1 cellular context compared by ENCODE assay signal in the genomic region with DNA sequence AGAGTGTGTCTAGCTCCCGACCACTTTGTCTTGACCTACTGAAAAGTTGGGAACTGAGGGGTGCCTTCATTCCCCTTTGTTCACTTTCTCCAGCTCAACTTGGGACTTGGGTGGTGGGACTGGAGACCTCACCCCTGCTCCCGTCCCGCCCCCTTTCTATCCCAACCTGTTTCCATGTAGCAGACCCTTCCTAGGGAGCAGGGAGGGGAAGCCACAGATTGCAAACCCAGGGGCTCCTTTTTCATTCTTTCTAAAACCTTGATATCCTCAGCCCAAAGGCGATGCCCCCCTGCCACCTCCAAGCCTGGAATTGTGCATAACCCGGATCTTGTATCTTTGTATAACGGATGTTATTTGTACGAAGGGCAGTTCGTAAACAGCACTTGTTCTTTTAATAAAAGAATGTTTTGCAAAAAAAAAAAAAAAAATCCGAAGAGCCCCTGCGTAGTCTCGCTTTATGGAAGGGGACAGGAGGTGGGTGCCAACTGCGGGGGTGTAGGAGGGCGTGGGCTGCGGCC.
TF ChIP-seq lines count a peak whose summit lies in the region.

No MANE protein-coding gene starts in this region.

TF ChIP-seq in HepG2, 621 proteins besides CTCF, POLR2A, EP300 and RAD21 (continues in another document):
- TF ChIP-seq RXRB (CRISPR knock-in tag; IDR thresholded peaks at IDR 0.05; ENCODE audit: borderline replicate concordance) (no peak), CC2D1A (CRISPR knock-in tag; IDR thresholded peaks at IDR 0.05) (no peak), FOXA3 (CRISPR knock-in tag; IDR thresholded peaks at IDR 0.05) (no peak), SMARCC2 (IDR thresholded peaks at IDR 0.05) (no peak), ZNF121 (CRISPR knock-in tag; IDR thresholded peaks at IDR 0.05) (no peak), SOX6 (IDR thresholded peaks at IDR 0.05) (no peak), SOX6 (CRISPR knock-in tag; IDR thresholded peaks at IDR 0.05) (0 out of 2 replicates have a peak, but pooled peaks have one; percentile 25), GABPB1 (CRISPR knock-in tag; IDR thresholded peaks at IDR 0.05) (no peak), TSC22D2 (CRISPR knock-in tag; IDR thresholded peaks at IDR 0.05; ENCODE audit: borderline replicate concordance) (no peak), FOXK2 (IDR thresholded peaks at IDR 0.05) (no peak), ZNF253 (CRISPR knock-in tag; IDR thresholded peaks at IDR 0.05; ENCODE audit: borderline replicate concordance) (no peak), CREM (IDR thresholded peaks at IDR 0.05) (no peak), CREM (CRISPR knock-in tag; IDR thresholded peaks at IDR 0.05) (no peak), ZSCAN30 (CRISPR knock-in tag; IDR thresholded peaks at IDR 0.05) (no peak), ZNF484 (CRISPR knock-in tag; IDR thresholded peaks at IDR 0.05; ENCODE audit: borderline replicate concordance, low read depth) (no peak), ZNF30 (CRISPR knock-in tag; IDR thresholded peaks at IDR 0.05) (no peak), ZNF850 (CRISPR knock-in tag; conservative IDR thresholded peaks at IDR 0.05) (no peak), ZFYVE20 (CRISPR knock-in tag; IDR thresholded peaks at IDR 0.05; ENCODE audit: borderline replicate concordance, low read depth) (no peak), ZNF556 (CRISPR knock-in tag; IDR thresholded peaks at IDR 0.05; ENCODE audit: borderline replicate concordance) (peak; percentile 11; the same call in 1 of the 2 replicates), KLF6 (CRISPR knock-in tag; IDR thresholded peaks at IDR 0.05) (no peak), NCOA1 (CRISPR knock-in tag; IDR thresholded peaks at IDR 0.05) (peak; percentile 91; the same call in 1 of the 2 replicates), HOXA3 (CRISPR knock-in tag; IDR thresholded peaks at IDR 0.05) (no peak), NFE2L2 (IDR thresholded peaks at IDR 0.05; ENCODE audit: low read length) (no peak), HIVEP1 (CRISPR knock-in tag; IDR thresholded peaks at IDR 0.05) (0 out of 2 replicates have a peak, but pooled peaks have one; percentile 60), DR1 (CRISPR knock-in tag; IDR thresholded peaks at IDR 0.05) (no peak), ATRX (CRISPR knock-in tag; IDR thresholded peaks at IDR 0.05; ENCODE audit: borderline replicate concordance) (no peak), DNMT1 (CRISPR knock-in tag; IDR thresholded peaks at IDR 0.05) (0 out of 2 replicates have a peak, but pooled peaks have one; percentile 41), NFIC (IDR thresholded peaks at IDR 0.05; ENCODE audit: low read length) (0 out of 2 replicates have a peak, but pooled peaks have one; percentile 22), ARID2 (CRISPR knock-in tag; IDR thresholded peaks at IDR 0.05; ENCODE audit: borderline replicate concordance) (no peak), REL (CRISPR knock-in tag; conservative IDR thresholded peaks at IDR 0.05) (no peak), LCORL (IDR thresholded peaks at IDR 0.05) (no peak), LCORL (CRISPR knock-in tag; IDR thresholded peaks at IDR 0.05) (0 out of 2 replicates have a peak, but pooled peaks have one; percentile 34), PAF1 (CRISPR knock-in tag; IDR thresholded peaks at IDR 0.05) (no peak), U2AF2 (IDR thresholded peaks at IDR 0.05; ENCODE audit: low read depth, low read length) (no peak), EEA1 (CRISPR knock-in tag; IDR thresholded peaks at IDR 0.05; ENCODE audit: borderline replicate concordance) (peak; percentile 37; the same call in 1 of the 2 replicates), NFYB (CRISPR knock-in tag; IDR thresholded peaks at IDR 0.05) (no peak), ZSCAN20 (CRISPR knock-in tag; IDR thresholded peaks at IDR 0.05; ENCODE audit: borderline replicate concordance) (no peak), SNAI1 (CRISPR knock-in tag; IDR thresholded peaks at IDR 0.05; ENCODE audit: borderline replicate concordance) (peak; percentile 47; the same call in 1 of the 2 replicates)
- TF ChIP-seq, protein P1, sequence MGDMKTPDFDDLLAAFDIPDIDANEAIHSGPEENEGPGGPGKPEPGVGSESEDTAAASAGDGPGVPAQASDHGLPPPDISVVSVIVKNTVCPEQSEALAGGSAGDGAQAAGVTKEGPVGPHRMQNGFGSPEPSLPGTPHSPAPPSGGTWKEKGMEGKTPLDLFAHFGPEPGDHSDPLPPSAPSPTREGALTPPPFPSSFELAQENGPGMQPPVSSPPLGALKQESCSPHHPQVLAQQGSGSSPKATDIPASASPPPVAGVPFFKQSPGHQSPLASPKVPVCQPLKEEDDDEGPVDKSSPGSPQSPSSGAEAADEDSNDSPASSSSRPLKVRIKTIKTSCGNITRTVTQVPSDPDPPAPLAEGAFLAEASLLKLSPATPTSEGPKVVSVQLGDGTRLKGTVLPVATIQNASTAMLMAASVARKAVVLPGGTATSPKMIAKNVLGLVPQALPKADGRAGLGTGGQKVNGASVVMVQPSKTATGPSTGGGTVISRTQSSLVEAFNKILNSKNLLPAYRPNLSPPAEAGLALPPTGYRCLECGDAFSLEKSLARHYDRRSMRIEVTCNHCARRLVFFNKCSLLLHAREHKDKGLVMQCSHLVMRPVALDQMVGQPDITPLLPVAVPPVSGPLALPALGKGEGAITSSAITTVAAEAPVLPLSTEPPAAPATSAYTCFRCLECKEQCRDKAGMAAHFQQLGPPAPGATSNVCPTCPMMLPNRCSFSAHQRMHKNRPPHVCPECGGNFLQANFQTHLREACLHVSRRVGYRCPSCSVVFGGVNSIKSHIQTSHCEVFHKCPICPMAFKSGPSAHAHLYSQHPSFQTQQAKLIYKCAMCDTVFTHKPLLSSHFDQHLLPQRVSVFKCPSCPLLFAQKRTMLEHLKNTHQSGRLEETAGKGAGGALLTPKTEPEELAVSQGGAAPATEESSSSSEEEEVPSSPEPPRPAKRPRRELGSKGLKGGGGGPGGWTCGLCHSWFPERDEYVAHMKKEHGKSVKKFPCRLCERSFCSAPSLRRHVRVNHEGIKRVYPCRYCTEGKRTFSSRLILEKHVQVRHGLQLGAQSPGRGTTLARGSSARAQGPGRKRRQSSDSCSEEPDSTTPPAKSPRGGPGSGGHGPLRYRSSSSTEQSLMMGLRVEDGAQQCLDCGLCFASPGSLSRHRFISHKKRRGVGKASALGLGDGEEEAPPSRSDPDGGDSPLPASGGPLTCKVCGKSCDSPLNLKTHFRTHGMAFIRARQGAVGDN (CRISPR knock-in tag; IDR thresholded peaks at IDR 0.05): no peak
- TF ChIP-seq, protein P2, sequence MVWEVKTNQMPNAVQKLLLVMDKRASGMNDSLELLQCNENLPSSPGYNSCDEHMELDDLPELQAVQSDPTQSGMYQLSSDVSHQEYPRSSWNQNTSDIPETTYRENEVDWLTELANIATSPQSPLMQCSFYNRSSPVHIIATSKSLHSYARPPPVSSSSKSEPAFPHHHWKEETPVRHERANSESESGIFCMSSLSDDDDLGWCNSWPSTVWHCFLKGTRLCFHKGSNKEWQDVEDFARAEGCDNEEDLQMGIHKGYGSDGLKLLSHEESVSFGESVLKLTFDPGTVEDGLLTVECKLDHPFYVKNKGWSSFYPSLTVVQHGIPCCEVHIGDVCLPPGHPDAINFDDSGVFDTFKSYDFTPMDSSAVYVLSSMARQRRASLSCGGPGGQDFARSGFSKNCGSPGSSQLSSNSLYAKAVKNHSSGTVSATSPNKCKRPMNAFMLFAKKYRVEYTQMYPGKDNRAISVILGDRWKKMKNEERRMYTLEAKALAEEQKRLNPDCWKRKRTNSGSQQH (CRISPR knock-in tag; IDR thresholded peaks at IDR 0.05; ENCODE audit: low read depth): no peak
- TF ChIP-seq, protein P3, sequence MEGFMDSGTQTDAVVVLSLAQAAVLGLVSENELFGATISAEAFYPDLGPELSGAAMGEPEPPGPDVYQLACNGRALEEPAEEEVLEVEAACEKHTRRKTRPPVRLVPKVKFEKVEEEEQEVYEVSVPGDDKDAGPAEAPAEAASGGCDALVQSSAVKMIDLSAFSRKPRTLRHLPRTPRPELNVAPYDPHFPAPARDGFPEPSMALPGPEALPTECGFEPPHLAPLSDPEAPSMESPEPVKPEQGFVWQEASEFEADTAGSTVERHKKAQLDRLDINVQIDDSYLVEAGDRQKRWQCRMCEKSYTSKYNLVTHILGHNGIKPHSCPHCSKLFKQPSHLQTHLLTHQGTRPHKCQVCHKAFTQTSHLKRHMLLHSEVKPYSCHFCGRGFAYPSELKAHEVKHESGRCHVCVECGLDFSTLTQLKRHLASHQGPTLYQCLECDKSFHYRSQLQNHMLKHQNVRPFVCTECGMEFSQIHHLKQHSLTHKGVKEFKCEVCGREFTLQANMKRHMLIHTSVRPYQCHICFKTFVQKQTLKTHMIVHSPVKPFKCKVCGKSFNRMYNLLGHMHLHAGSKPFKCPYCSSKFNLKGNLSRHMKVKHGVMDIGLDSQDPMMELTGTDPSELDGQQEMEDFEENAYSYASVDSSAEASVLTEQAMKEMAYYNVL (CRISPR knock-in tag; IDR thresholded peaks at IDR 0.05; ENCODE audit: borderline replicate concordance): peak; percentile 56; the same call in 1 of the 2 replicates
- TF ChIP-seq, protein P4, sequence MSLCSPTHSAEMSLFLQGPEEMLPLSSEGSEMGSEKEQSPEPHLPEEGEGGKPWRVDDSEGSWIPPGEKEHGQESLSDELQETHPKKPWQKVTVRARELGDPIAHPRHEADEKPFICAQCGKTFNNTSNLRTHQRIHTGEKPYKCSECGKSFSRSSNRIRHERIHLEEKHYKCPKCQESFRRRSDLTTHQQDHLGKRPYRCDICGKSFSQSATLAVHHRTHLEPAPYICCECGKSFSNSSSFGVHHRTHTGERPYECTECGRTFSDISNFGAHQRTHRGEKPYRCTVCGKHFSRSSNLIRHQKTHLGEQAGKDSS (CRISPR knock-in tag; IDR thresholded peaks at IDR 0.05; ENCODE audit: borderline replicate concordance, low read depth): no peak
- TF ChIP-seq, protein P5, sequence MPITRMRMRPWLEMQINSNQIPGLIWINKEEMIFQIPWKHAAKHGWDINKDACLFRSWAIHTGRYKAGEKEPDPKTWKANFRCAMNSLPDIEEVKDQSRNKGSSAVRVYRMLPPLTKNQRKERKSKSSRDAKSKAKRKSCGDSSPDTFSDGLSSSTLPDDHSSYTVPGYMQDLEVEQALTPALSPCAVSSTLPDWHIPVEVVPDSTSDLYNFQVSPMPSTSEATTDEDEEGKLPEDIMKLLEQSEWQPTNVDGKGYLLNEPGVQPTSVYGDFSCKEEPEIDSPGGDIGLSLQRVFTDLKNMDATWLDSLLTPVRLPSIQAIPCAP (CRISPR knock-in tag; IDR thresholded peaks at IDR 0.05; ENCODE audit: low read depth): no peak
- TF ChIP-seq, protein P6, sequence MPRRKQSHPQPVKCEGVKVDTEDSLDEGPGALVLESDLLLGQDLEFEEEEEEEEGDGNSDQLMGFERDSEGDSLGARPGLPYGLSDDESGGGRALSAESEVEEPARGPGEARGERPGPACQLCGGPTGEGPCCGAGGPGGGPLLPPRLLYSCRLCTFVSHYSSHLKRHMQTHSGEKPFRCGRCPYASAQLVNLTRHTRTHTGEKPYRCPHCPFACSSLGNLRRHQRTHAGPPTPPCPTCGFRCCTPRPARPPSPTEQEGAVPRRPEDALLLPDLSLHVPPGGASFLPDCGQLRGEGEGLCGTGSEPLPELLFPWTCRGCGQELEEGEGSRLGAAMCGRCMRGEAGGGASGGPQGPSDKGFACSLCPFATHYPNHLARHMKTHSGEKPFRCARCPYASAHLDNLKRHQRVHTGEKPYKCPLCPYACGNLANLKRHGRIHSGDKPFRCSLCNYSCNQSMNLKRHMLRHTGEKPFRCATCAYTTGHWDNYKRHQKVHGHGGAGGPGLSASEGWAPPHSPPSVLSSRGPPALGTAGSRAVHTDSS (CRISPR knock-in tag; conservative IDR thresholded peaks at IDR 0.05): no peak
- TF ChIP-seq, protein P7, sequence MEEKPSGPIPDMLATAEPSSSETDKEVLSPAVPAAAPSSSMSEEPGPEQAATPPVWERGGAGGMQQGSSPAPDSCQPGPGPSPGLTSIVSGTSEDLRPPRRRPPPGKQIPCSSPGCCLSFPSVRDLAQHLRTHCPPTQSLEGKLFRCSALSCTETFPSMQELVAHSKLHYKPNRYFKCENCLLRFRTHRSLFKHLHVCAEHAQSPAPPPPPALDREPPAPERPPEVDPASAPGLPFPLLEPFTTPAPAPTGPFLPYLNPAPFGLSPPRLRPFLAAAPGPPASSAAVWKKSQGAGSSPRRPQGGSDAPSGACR (CRISPR knock-in tag; IDR thresholded peaks at IDR 0.05): peak; percentile 79; the same call in 1 of the 2 replicates
- TF ChIP-seq, protein P8, sequence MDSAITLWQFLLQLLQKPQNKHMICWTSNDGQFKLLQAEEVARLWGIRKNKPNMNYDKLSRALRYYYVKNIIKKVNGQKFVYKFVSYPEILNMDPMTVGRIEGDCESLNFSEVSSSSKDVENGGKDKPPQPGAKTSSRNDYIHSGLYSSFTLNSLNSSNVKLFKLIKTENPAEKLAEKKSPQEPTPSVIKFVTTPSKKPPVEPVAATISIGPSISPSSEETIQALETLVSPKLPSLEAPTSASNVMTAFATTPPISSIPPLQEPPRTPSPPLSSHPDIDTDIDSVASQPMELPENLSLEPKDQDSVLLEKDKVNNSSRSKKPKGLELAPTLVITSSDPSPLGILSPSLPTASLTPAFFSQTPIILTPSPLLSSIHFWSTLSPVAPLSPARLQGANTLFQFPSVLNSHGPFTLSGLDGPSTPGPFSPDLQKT (CRISPR knock-in tag; IDR thresholded peaks at IDR 0.05; ENCODE audit: borderline replicate concordance): no peak
- TF ChIP-seq, protein P9, sequence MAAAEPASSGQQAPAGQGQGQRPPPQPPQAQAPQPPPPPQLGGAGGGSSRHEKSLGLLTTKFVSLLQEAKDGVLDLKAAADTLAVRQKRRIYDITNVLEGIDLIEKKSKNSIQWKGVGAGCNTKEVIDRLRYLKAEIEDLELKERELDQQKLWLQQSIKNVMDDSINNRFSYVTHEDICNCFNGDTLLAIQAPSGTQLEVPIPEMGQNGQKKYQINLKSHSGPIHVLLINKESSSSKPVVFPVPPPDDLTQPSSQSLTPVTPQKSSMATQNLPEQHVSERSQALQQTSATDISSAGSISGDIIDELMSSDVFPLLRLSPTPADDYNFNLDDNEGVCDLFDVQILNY (CRISPR knock-in tag; conservative IDR thresholded peaks at IDR 0.05): 0 out of 2 replicates have a peak, but pooled peaks have one; percentile 6
- TF ChIP-seq, protein P10, sequence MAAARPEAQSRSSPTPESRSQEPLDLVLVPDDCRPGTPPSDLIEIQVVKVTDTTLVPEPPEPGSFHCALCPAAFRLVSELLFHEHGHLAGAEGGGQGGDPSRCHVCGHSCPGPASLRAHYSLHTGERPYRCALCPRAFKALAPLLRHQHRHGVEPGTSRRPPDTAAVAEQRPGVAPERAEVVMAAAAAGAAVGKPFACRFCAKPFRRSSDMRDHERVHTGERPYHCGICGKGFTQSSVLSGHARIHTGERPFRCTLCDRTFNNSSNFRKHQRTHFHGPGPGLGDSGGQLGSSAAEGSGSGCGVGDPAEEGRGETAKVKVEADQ (CRISPR knock-in tag; IDR thresholded peaks at IDR 0.05; ENCODE audit: borderline replicate concordance): no peak
- TF ChIP-seq, protein P11, sequence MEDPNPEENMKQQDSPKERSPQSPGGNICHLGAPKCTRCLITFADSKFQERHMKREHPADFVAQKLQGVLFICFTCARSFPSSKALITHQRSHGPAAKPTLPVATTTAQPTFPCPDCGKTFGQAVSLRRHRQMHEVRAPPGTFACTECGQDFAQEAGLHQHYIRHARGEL (CRISPR knock-in tag; IDR thresholded peaks at IDR 0.05): 0 out of 2 replicates have a peak, but pooled peaks have one; percentile 56
- TF ChIP-seq, protein P12, sequence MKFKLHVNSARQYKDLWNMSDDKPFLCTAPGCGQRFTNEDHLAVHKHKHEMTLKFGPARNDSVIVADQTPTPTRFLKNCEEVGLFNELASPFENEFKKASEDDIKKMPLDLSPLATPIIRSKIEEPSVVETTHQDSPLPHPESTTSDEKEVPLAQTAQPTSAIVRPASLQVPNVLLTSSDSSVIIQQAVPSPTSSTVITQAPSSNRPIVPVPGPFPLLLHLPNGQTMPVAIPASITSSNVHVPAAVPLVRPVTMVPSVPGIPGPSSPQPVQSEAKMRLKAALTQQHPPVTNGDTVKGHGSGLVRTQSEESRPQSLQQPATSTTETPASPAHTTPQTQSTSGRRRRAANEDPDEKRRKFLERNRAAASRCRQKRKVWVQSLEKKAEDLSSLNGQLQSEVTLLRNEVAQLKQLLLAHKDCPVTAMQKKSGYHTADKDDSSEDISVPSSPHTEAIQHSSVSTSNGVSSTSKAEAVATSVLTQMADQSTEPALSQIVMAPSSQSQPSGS (CRISPR knock-in tag; IDR thresholded peaks at IDR 0.05): no peak
